ENCODE assay signal across 19 cellular contexts in the genomic region with DNA sequence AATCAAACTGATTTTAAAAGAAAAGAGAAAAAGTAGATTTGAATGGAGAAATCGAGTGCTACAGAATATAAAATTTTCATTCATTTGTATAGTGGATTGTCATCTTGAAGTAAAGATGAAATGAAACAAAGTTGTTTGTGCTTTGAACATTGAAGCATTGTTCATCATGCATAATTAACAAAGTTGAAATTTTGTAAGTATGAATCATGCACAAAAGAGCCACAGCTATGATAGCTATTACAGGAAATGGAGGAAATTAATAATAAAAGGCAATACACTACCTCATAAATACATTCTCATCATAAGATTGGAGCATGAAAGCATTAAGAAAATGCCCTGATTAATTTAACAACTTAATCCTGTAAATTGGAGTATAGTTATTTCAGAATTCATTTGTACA.
DNase-seq lines count a peak whose midpoint lies in the region; ATAC-seq, FAIRE-seq and TF ChIP-seq lines count a peak whose summit lies in the region.
"Had no signal": no experiment of that assay in that cellular context is flagged by ENCODE, and none has a peak within 500 bp of the region (broad histone marks: within the 10 kb centered on the region; RNA-seq: fewer than 3 reads in every experiment).

No MANE protein-coding gene starts in this region.

- CTCF ChIA-PET in PC-3 (lab: Charles Lee), result no interaction called here

- H3K9me2 ChIP-seq in PC-3 (replicated peaks; ENCODE audit: low read length), result no peaks in the 10 kb centered on the region

- H3K9ac ChIP-seq in PC-3 (ENCODE audit: low read length), result no peak overlapping the region

- H4K20me1 ChIP-seq in PC-3 (ENCODE audit: low read length), result no peaks in the 10 kb centered on the region

- TF ChIP-seq CTCF in AG10803 (conservative IDR thresholded peaks at IDR 0.05; ENCODE audit: low read length) (no peak), PC-3 (conservative IDR thresholded peaks at IDR 0.05; ENCODE audit: low read depth, low read length) (no peak)

- H3K27ac ChIP-seq in PC-3 (ENCODE audit: low read length), result no peak overlapping the region
- H3K27ac ChIP-seq: SK-N-MC had no signal

- peak; percentile 58 for DNase-seq in AG10803 (ENCODE audit: low read depth)
- peak; percentile 31 for DNase-seq in PC-3
- DNase-seq in hepatic stellate cell (ENCODE audit: low spot score), result peak; percentile 8
- no peak for DNase-seq in NCI-H1436 (lab: John Stamatoyannopoulos, UW)
- DNase-seq in HK-2 (ENCODE audit: unreplicated experiment), result no peak
- DNase-seq in dedifferentiated amniotic fluid mesenchymal stem cell (ENCODE audit: extremely low spot score), result no peak
- DNase-seq: activated CD4-positive, CD25-positive, alpha-beta regulatory T cell treated with anti-CD3 and anti-CD28 coated beads, Interleukin-2, amount 50 U/mL, for 72 hours; activated naive CD8-positive, alpha-beta T cell treated with anti-CD3 and anti-CD28 coated beads, Interleukin-2, amount 10 ng/mL, durations not matched to agents 7 days and 5 days; activated T-cell treated with anti-CD3 and anti-CD28 coated beads, Interleukin-2, amount 50 U/mL, for 72 hours; MG63; NCI-H146; stimulated activated CD8-positive, alpha-beta memory T cell treated with anti-CD3 and anti-CD28 coated beads, Interleukin-4, amount 100 ng/mL, for 48 hours; T1000 had no signal

- no peaks in the 10 kb centered on the region for H3K36me3 ChIP-seq in PC-3 (ENCODE audit: low read depth, low read length)
- H3K36me3 ChIP-seq: MG63 had no signal

- H3K4me1 ChIP-seq in PC-3 (ENCODE audit: insufficient read depth, low read length), result no peaks in the 10 kb centered on the region

- H3F3A ChIP-seq in PC-3 (ENCODE audit: low read length, unreplicated experiment), result no peaks in the 10 kb centered on the region

- no peak overlapping the region for H3K4me2 ChIP-seq in PC-3 (ENCODE audit: low read length)

- H3K9me3 ChIP-seq in PC-3 (ENCODE audit: low read length), result no peaks in the 10 kb centered on the region
- H3K9me3 ChIP-seq: MG63 had no signal

- no peak overlapping the region for H2AFZ ChIP-seq in PC-3 (ENCODE audit: low read length)

- peak; percentile 24 for FAIRE-seq in colon (lab: Jason Lieb, UNC)
- FAIRE-seq: HepG2 had no signal

- no peaks in the 10 kb centered on the region for H3K27me3 ChIP-seq in PC-3 (ENCODE audit: low read length)
- H3K27me3 ChIP-seq: MG63 had no signal

- ATAC-seq in PC-3, result no peak; the same call in 1 of the 2 replicates
- no peak for ATAC-seq in GM19023 (IDR thresholded peaks at IDR 0.05; ENCODE audit: unreplicated experiment)
- ATAC-seq: activated T-cell treated with anti-CD3 and anti-CD28 coated beads, Interleukin-2, amount 50 U/mL, for 72 hours; HCT116; HepG2; left lobe of liver had no signal

- intact Hi-C loops in PC-3 (cut with micrococcal nuclease), result loop anchor here (10.0 kb wide), 1 partner anchor 1861 kb away; no protein-coding TSS in a partner anchor

- no TSS peak for BruUV-seq in PC-3 (replicated peaks; lab: Mats Ljungman, UMichigan)

- no peaks in the 10 kb centered on the region for H3K79me2 ChIP-seq in PC-3 (ENCODE audit: low read length)

- POLR2A ChIA-PET in PC-3 (lab: Charles Lee; ENCODE audit: unreplicated experiment), result no interaction called here

- H3K4me3 ChIP-seq in AG10803 (ENCODE audit: low read length), result no peak overlapping the region
- H3K4me3 ChIP-seq in PC-3 (ENCODE audit: low read length), result no peak overlapping the region
- H3K4me3 ChIP-seq: MG63, SK-N-MC had no signal

Comparison
In these comparisons a context has a peak if more than half of its experiments do, and no peak if none do; other contexts are left out.
1. DNase-seq: peak in AG10803 (single experiment), PC-3 (single experiment) and hepatic stellate cell (single experiment); none in NCI-H1436 (single experiment), HK-2 (single experiment) and dedifferentiated amniotic fluid mesenchymal stem cell (single experiment).